In genomic region chr6:90322976-90323474, GRCh38 we compare ENCODE assay signal across 22 cellular contexts.
"Had no signal": no experiment of that assay in that cellular context is flagged by ENCODE, and none has a peak within 500 bp of the region (broad histone marks: within the 10 kb centered on the region; RNA-seq: fewer than 3 reads in every experiment).

No MANE protein-coding gene starts in this region.

- FAIRE-seq: small intestine had no signal

- ATAC-seq: naive thymus-derived CD4-positive, alpha-beta T cell; natural killer cell; psoas muscle; right cardiac atrium; right lobe of liver; stimulated activated memory B cell treated with anti-CD40 and anti-IgM and Interleukin-4, amounts not matched to agents 10 μg/mL and 1 μg/mL and 100 μg/mL, for 72 hours; stimulated activated naive CD8-positive, alpha-beta T cell treated with anti-CD3 and anti-CD28 coated beads, Interleukin-15, amount 100 ng/mL, for 72 hours; stimulated activated naive CD8-positive, alpha-beta T cell treated with anti-CD3 and anti-CD28 coated beads, Interleukin-15, Interleukin-2, amounts not matched to agents 100 U/mL and 50 U/mL, for 24 hours; upper lobe of right lung had no signal

- DNase-seq: naive thymus-derived CD4-positive, alpha-beta T cell; natural killer cell; occipital lobe; ovary; posterior cingulate gyrus; psoas muscle; right cardiac atrium; right lobe of liver; sigmoid colon; small intestine; stimulated activated CD4-positive, alpha-beta T cell treated with anti-CD3 and anti-CD28 coated beads, Interleukin-4, amount 100 ng/mL, for 1 hour; stimulated activated CD4-positive, alpha-beta T cell treated with anti-CD3 and anti-CD28 coated beads, Interleukin-4, amount 100 ng/mL, for 4 hours; stimulated activated CD8-positive, alpha-beta memory T cell treated with anti-CD3 and anti-CD28 coated beads, Interleukin-4, amount 100 ng/mL, for 48 hours; stimulated activated naive CD4-positive, alpha-beta T cell; stimulated activated naive CD8-positive, alpha-beta T cell treated with anti-CD3 and anti-CD28 coated beads, Interleukin-15, amount 100 ng/mL, for 72 hours; stimulated activated naive CD8-positive, alpha-beta T cell treated with anti-CD3 and anti-CD28 coated beads, Interleukin-15, Interleukin-2, amounts not matched to agents 100 U/mL and 50 U/mL, for 24 hours; substantia nigra; thyroid gland; transverse colon; upper lobe of right lung; uterus had no signal
